In the genomic region with DNA sequence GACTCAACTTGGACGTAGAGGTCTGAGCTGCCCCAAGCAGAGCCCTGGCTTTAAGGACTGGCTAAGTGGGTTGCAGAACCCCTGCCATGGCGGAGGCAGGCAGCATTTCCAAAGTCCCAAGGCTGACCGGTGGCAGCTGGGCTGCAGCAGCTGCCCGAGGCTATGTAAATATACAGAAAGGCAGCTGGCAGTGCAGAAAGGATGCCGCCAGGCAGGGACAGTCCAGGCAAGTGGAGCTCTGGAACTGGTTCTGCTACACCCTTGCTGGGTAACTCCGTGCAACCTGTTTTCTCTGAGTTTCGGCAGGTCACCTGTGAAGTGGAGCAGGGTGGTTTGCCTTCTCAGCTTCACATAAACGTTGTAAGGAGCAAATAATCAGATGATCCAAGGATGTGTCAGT, we compare ENCODE assay signal across 10 cellular contexts. TPM values are rescaled to one million over a fixed set of nuclear protein-coding genes. Genes with fewer than 3 reads are reported as not detected.
A peak's percentile ranks its signal among the peaks of the same experiment; 100 is the strongest.
DNase-seq lines count a peak whose midpoint lies in the region; ATAC-seq and TF ChIP-seq lines count a peak whose summit lies in the region.
"Had no signal": no experiment of that assay in that cellular context is flagged by ENCODE, and none has a peak within 500 bp of the region (broad histone marks: within the 10 kb centered on the region; RNA-seq: fewer than 3 reads in every experiment).

No MANE protein-coding gene starts in this region.

- 11 to 18% methylated on average over 7 to 8 of the region's 8 CpGs for WGBS in aorta, 2 donors

- H3K27ac Mint-ChIP-seq in progenitor cell of endocrine pancreas = peak overlapping the region; percentile 81
- no peak overlapping the region for H3K27ac Mint-ChIP-seq in activated T-cell treated with anti-CD3 and anti-CD28 coated beads, Interleukin-2, amount 50 U/mL, for 72 hours

- peaks cover 6 to 15% of the 10 kb centered on the region in 2 donors for H3K4me1 ChIP-seq in aorta (ENCODE audit: control insufficient read depth in 1 of 2, insufficient read depth in 2 of 2, low read length in 2 of 2)

- H3K27me3 Mint-ChIP-seq in progenitor cell of endocrine pancreas = no peaks in the 10 kb centered on the region
- no peaks in the 10 kb centered on the region for H3K27me3 Mint-ChIP-seq in activated T-cell treated with anti-CD3 and anti-CD28 coated beads, Interleukin-2, amount 50 U/mL, for 72 hours (ENCODE audit: low read depth)

- no peak overlapping the region for H3K4me3 ChIP-seq in aorta (ENCODE audit: low read length in 2 of 2)

- H3K9me3 ChIP-seq in aorta (ENCODE audit: control insufficient read depth, low read length) = no peaks in the 10 kb centered on the region

- no peak for TF ChIP-seq CTCF in progenitor cell of endocrine pancreas (IDR thresholded peaks at IDR 0.05; ENCODE audit: unreplicated experiment)
- TF ChIP-seq CTCF in GM10266 (IDR thresholded peaks at IDR 0.05; ENCODE audit: control insufficient read depth, insufficient read depth, low read depth, missing control alignments) = no peak

- H3K9me3 Mint-ChIP-seq in progenitor cell of endocrine pancreas (ENCODE audit: low read depth) = no peaks in the 10 kb centered on the region
- H3K9me3 Mint-ChIP-seq in activated T-cell treated with anti-CD3 and anti-CD28 coated beads, Interleukin-2, amount 50 U/mL, for 72 hours = no peaks in the 10 kb centered on the region

- H3K36me3 Mint-ChIP-seq in progenitor cell of endocrine pancreas (ENCODE audit: insufficient read depth) = no peaks in the 10 kb centered on the region
- H3K36me3 Mint-ChIP-seq in activated T-cell treated with anti-CD3 and anti-CD28 coated beads, Interleukin-2, amount 50 U/mL, for 72 hours (ENCODE audit: insufficient read depth in 2 of 2) = no peaks in the 10 kb centered on the region

- H3K4me1 Mint-ChIP-seq in progenitor cell of endocrine pancreas (ENCODE audit: low read depth) = peaks cover 48% of the 10 kb centered on the region
- H3K4me1 Mint-ChIP-seq in activated T-cell treated with anti-CD3 and anti-CD28 coated beads, Interleukin-2, amount 50 U/mL, for 72 hours (ENCODE audit: low read depth) = no peaks in the 10 kb centered on the region

- intact Hi-C loops in aorta (cut with DNase I) = loop anchor here (5.0 to 10.0 kb wide), 2 partner anchors 58 to 81 kb away; no protein-coding TSS in a partner anchor

- H3K27ac ChIP-seq in aorta (ENCODE audit: low read depth in 1 of 2, low read length in 2 of 2) = no peak overlapping the region

- H3K27me3 ChIP-seq in aorta (ENCODE audit: control insufficient read depth in 1 of 2, insufficient read depth in 2 of 2, low read length in 1 of 2) = no peaks in the 10 kb centered on the region

- H3K36me3 ChIP-seq in aorta (ENCODE audit: control insufficient read depth in 1 of 2, insufficient read depth in 2 of 2, low read length in 1 of 2) = no peaks in the 10 kb centered on the region

- no peak overlapping the region for H3K4me3 Mint-ChIP-seq in progenitor cell of endocrine pancreas (ENCODE audit: low read depth)
- H3K4me3 Mint-ChIP-seq in activated T-cell treated with anti-CD3 and anti-CD28 coated beads, Interleukin-2, amount 50 U/mL, for 72 hours = no peak overlapping the region

- ATAC-seq in activated T-cell treated with anti-CD3 and anti-CD28 coated beads, Interleukin-2, amount 50 U/mL, for 72 hours (replicated peaks in 1 of 2) = no peak
- ATAC-seq in aorta (ENCODE audit: low FRiP score) = no peak

- DNase-seq in DMS79 (lab: John Stamatoyannopoulos, UW) = peak; percentile 46
- DNase-seq in NCI-H69 (lab: John Stamatoyannopoulos, UW) = peak; percentile 92
- peak; percentile 85 for DNase-seq in globus pallidus (ENCODE audit: low spot score)
- no peak for DNase-seq in progenitor cell of endocrine pancreas (ENCODE audit: low spot score, unreplicated experiment)
- DNase-seq in activated T-cell treated with anti-CD3 and anti-CD28 coated beads for 4 hours = no peak
- DNase-seq in activated T-cell treated with anti-CD3 and anti-CD28 coated beads, Interleukin-2, amount 50 U/mL, for 72 hours = no peak
- DNase-seq in GM10266 (ENCODE audit: extremely low spot score) = no peak
- no peak for DNase-seq in aorta
- DNase-seq: occipital lobe, OCI-M1 had no signal

RNA-seq across cellular contexts. Expression of a gene that starts 46.0 kb away (rescaled TPM):
- total RNA-seq in progenitor cell of endocrine pancreas (22.5 and 23.9 TPM in 2 replicates), aorta (10 to 100 TPM; 28.7 to 29.3 TPM)
- 1 to 10 TPM; 1.0 to 1.6 TPM for total RNA-seq in activated T-cell treated with anti-CD3 and anti-CD28 coated beads, Interleukin-2, amount 50 U/mL, for 72 hours
- 1 to 10 TPM; 3.5 to 5.7 TPM for polyA plus RNA-seq in aorta

Comparison
In these comparisons a context has a peak if more than half of its experiments do, and no peak if none do; other contexts are left out.
1. DNase-seq: peak in DMS79 (single experiment), NCI-H69 (single experiment) and globus pallidus (single experiment); none in progenitor cell of endocrine pancreas (single experiment), activated T-cell treated with anti-CD3 and anti-CD28 coated beads for 4 hours (single experiment), activated T-cell treated with anti-CD3 and anti-CD28 coated beads, Interleukin-2, amount 50 U/mL, for 72 hours (0 of 2), GM10266 (single experiment) and aorta (0 of 2).